ENCODE assay signal across 15 cellular contexts in the genomic region with DNA sequence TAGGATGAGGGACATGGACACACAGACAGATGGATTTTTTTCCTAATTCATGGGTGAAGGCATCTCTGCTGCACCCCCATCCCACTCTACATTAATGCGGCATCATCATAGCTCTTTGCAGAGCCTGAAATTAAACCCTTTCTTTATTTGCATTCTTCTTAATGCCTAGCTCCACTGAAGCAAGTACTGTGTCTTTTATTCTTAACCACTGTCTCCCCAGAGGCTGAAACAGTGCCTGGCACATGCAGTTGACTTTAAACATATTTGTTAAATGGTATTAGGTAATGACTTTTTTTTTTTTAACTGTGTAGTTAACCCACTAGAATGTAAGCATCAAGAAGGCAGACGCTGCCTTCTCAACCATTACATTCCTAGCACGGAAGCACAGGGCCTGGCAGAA.
A peak's percentile ranks its signal among the peaks of the same experiment; 100 is the strongest.
DNase-seq lines count a peak whose midpoint lies in the region; TF ChIP-seq lines count a peak whose summit lies in the region.
"Had no signal": no experiment of that assay in that cellular context is flagged by ENCODE, and none has a peak within 500 bp of the region (broad histone marks: within the 10 kb centered on the region; RNA-seq: fewer than 3 reads in every experiment).

No MANE protein-coding gene starts in this region.

- no peak overlapping the region for H4K12ac ChIP-seq in trophoblast cell (ENCODE audit: low read depth, low read length)

- no peak overlapping the region for H2BK5ac ChIP-seq in trophoblast cell (ENCODE audit: low read depth, low read length, poor library complexity)

- H2AFZ ChIP-seq in OCI-LY1 (ENCODE audit: low read length) (no peak overlapping the region), trophoblast cell (ENCODE audit: insufficient read depth, low read length, poor library complexity) (no peak overlapping the region)
- H2AFZ ChIP-seq: GM23248 had no signal

- H3K27me3 ChIP-seq in BLaER1 treated with 17β-estradiol and CSF1 and Interleukin-3, amounts not matched to agents 10 nM and 100 nM: no peaks in the 10 kb centered on the region
- H3K27me3 ChIP-seq in OCI-LY1 (ENCODE audit: insufficient read depth, low read length): no peaks in the 10 kb centered on the region
- no peaks in the 10 kb centered on the region for H3K27me3 ChIP-seq in trophoblast cell (ENCODE audit: insufficient read depth, low read length)
- no peaks in the 10 kb centered on the region for H3K27me3 ChIP-seq in dorsolateral prefrontal cortex
- H3K27me3 ChIP-seq: BE2C had no signal

- no peak overlapping the region for H4K8ac ChIP-seq in trophoblast cell (ENCODE audit: low read depth, low read length)

- intact Hi-C loops in dorsolateral prefrontal cortex (cut with DNase I): no loop called here

- H3K14ac ChIP-seq in trophoblast cell (ENCODE audit: low read length): no peak overlapping the region

- no peak overlapping the region for H2AK5ac ChIP-seq in trophoblast cell (ENCODE audit: low read length)

- H2BK120ac ChIP-seq in trophoblast cell (ENCODE audit: insufficient read depth, low read length, poor library complexity): no peak overlapping the region

- peak overlapping the region in 8 of 11 experiments; percentile 16 to 86 (median 52); a peak in 14 of 22 replicates for H3K4me2 ChIP-seq in BLaER1 treated with 17β-estradiol and CSF1 and Interleukin-3, amounts not matched to agents 10 nM and 100 nM
- peak overlapping the region; percentile 27; the same call in 1 of the 2 replicates for H3K4me2 ChIP-seq in OCI-LY1 (ENCODE audit: low read length)
- H3K4me2 ChIP-seq in trophoblast cell (ENCODE audit: low read length): no peak overlapping the region

- H3K79me1 ChIP-seq in trophoblast cell (ENCODE audit: low read length): no peaks in the 10 kb centered on the region

- H3K18ac ChIP-seq in trophoblast cell (ENCODE audit: low read length): no peak overlapping the region

- peaks cover 0 to 82% (median 48%) of the 10 kb centered on the region in 10 experiments; a peak in 18 of 20 replicates for H3K4me1 ChIP-seq in BLaER1 treated with 17β-estradiol and CSF1 and Interleukin-3, amounts not matched to agents 10 nM and 100 nM
- H3K4me1 ChIP-seq in OCI-LY1 (ENCODE audit: insufficient read depth, low read length, severe bottlenecking) (peaks cover 17% of the 10 kb centered on the region), trophoblast cell (ENCODE audit: control insufficient read depth in 1 of 2, insufficient read depth in 2 of 2, low read length in 2 of 2) (no peaks in the 10 kb centered on the region)
- H3K4me1 ChIP-seq: BE2C had no signal

- no peak overlapping the region for H3K4me3 ChIP-seq in BLaER1 treated with 17β-estradiol and CSF1 and Interleukin-3, amounts not matched to agents 10 nM and 100 nM
- no peak overlapping the region for H3K4me3 ChIP-seq in OCI-LY1 (ENCODE audit: low read depth, low read length, poor library complexity, severe bottlenecking)
- no peak overlapping the region for H3K4me3 ChIP-seq in trophoblast cell (ENCODE audit: low read depth, low read length)
- H3K4me3 ChIP-seq in dorsolateral prefrontal cortex: no peak overlapping the region
- H3K4me3 ChIP-seq: GM12878, GM23248, HAP-1, K562 had no signal

- peaks cover 23% of the 10 kb centered on the region; the same call in 1 of the 2 replicates for H3K79me2 ChIP-seq in OCI-LY1 (ENCODE audit: insufficient read depth, low read length)
- H3K79me2 ChIP-seq in trophoblast cell (ENCODE audit: control insufficient read depth, insufficient read depth, low read length, poor library complexity): peaks cover 12% of the 10 kb centered on the region

- H3K36me3 ChIP-seq in BLaER1 treated with 17β-estradiol and CSF1 and Interleukin-3, amounts not matched to agents 10 nM and 100 nM: peaks cover 0 to 27% (median 19%) of the 10 kb centered on the region in 11 experiments; a peak in 15 of 22 replicates
- H3K36me3 ChIP-seq in OCI-LY1 (ENCODE audit: insufficient read depth, low read length) (no peaks in the 10 kb centered on the region), trophoblast cell (ENCODE audit: control insufficient read depth in 1 of 2, insufficient read depth in 2 of 2, low read length in 2 of 2) (peaks cover 0 to 3% of the 10 kb centered on the region in 2 experiments)
- H3K36me3 ChIP-seq: BE2C, HAP-1 had no signal

- H4K20me1 ChIP-seq in BLaER1 treated with 17β-estradiol and CSF1 and Interleukin-3, amounts not matched to agents 10 nM and 100 nM: peaks cover 5 to 80% (median 27%) of the 10 kb centered on the region in 11 experiments; a peak in 14 of 22 replicates
- no peaks in the 10 kb centered on the region for H4K20me1 ChIP-seq in OCI-LY1 (ENCODE audit: insufficient read depth, low read length)

- H4K91ac ChIP-seq in trophoblast cell (ENCODE audit: low read depth, low read length): no peak overlapping the region

- peak overlapping the region; percentile 85 for H3K4ac ChIP-seq in trophoblast cell (ENCODE audit: low read depth, low read length)

- no peaks in the 10 kb centered on the region for H3K9me2 ChIP-seq in OCI-LY1 (ENCODE audit: low read depth, low read length)

- no peak overlapping the region for H3K23ac ChIP-seq in trophoblast cell (ENCODE audit: low read length)

- no CpG with 5 or more reads among the region's 3 CpGs for WGBS in trophoblast cell (ENCODE audit: extremely low coverage, insufficient coverage, insufficient read length)

- TF ChIP-seq CTCF in OCI-LY1 (IDR thresholded peaks at IDR 0.05; ENCODE audit: low read length): no peak
- no peak for TF ChIP-seq CTCF in dorsolateral prefrontal cortex (IDR thresholded peaks at IDR 0.05 in 54 of 56, conservative IDR thresholded peaks at IDR 0.05 in 2 of 56; ENCODE audit: low read depth in 1 of 56, partially characterized antibody in 56 of 56)

- H2BK12ac ChIP-seq in trophoblast cell (ENCODE audit: low read length): no peak overlapping the region

- H3F3A ChIP-seq in OCI-LY1 (ENCODE audit: insufficient read depth, low read length): no peaks in the 10 kb centered on the region

- peak overlapping the region in 2 of 11 experiments; percentile 4 to 24; a peak in 1 of 22 replicates for H3K9ac ChIP-seq in BLaER1 treated with 17β-estradiol and CSF1 and Interleukin-3, amounts not matched to agents 10 nM and 100 nM
- H3K9ac ChIP-seq in OCI-LY1 (ENCODE audit: low read length) (no peak overlapping the region; the same call in 1 of the 2 replicates), trophoblast cell (ENCODE audit: low read length) (no peak overlapping the region)
- H3K9ac ChIP-seq: GM23248 had no signal

- peak overlapping the region in 3 of 11 experiments; percentile 17 to 52 (median 41); a peak in 4 of 22 replicates for H3K27ac ChIP-seq in BLaER1 treated with 17β-estradiol and CSF1 and Interleukin-3, amounts not matched to agents 10 nM and 100 nM
- peak overlapping the region; percentile 13 for H3K27ac ChIP-seq in OCI-LY1 (ENCODE audit: low read depth, low read length, poor library complexity, severe bottlenecking)
- no peak overlapping the region for H3K27ac ChIP-seq in trophoblast cell (ENCODE audit: low read depth, low read length)
- no peak overlapping the region for H3K27ac ChIP-seq in dorsolateral prefrontal cortex
- H3K27ac ChIP-seq: GM23248 had no signal

- DNase-seq in trophoblast cell: no peak
- DNase-seq in dorsolateral prefrontal cortex: no peak
- no peak for DNase-seq in KBM-7
- DNase-seq in iPS-NIHi11 (ENCODE audit: low spot score): no peak
- DNase-seq: BE2C; Calu3; CD4-positive, alpha-beta memory T cell; DMS79 treated with DMSO at 0.1 percent for 48 hours; EL; GM23248 had no signal

- in situ Hi-C loops in KBM-7 (cut with MboI; ENCODE audit: low pct_unique_long_range_greater_than_20kb, low sequenced_read_pairs): no loop called here

- H3K9me3 ChIP-seq in BLaER1 treated with 17β-estradiol and CSF1 and Interleukin-3, amounts not matched to agents 10 nM and 100 nM (replicated peaks in 1 of 11): peaks cover 0 to 37% (median 14%) of the 10 kb centered on the region in 11 experiments; a peak in 14 of 22 replicates
- H3K9me3 ChIP-seq in OCI-LY1 (ENCODE audit: low read length) (no peaks in the 10 kb centered on the region; the same call in 1 of the 2 replicates), trophoblast cell (ENCODE audit: insufficient read depth, low read depth, low read length) (no peaks in the 10 kb centered on the region)
- H3K9me3 ChIP-seq: BE2C, HAP-1 had no signal
